ENCODE assay signal across 11 cellular contexts in the genomic region with DNA sequence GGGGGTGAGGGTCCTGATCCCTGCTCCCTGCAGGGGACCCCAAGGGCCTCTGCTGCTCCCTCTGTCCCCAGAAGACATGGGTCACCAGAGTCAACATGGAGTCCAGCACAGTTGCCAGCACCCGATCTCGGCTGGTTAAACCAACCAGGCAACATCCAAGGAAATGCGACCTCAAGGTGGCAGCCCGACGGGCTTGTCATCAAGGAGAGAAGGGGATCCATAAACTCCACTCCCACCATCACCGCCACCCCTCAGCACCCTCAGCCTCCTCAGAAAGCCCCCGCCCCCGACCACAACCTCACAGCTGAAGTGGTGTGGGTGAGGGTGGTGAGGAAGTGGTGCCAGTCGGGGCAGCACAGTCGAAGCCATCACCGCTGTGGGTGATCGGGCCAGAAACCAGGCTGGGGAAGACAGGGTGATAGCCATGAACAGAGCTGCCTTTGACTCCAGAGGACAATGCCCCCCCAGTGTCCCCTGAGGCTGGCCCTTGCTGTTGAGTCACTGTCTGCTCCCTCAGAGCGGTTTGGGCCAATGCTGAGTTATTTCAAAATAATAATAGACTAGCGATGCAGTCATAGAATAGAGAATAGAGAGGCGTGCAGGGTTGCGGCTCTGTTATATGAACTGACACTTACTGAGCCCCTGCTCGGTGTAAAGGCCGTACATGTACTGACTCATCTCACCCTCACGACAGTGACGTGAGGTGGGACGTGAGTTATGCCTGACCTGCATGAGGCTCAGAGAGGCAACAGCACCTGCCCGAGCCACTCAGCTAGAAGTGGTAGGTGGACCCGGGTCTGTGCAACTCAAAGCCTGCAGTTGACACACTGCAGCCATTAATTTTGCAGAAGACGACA.
A peak's percentile ranks its signal among the peaks of the same experiment; 100 is the strongest.
DNase-seq lines count a peak whose midpoint lies in the region; ATAC-seq, FAIRE-seq and TF ChIP-seq lines count a peak whose summit lies in the region.
"Had no signal": no experiment of that assay in that cellular context is flagged by ENCODE, and none has a peak within 500 bp of the region (broad histone marks: within the 10 kb centered on the region; RNA-seq: fewer than 3 reads in every experiment).

No MANE protein-coding gene starts in this region.

- no peak for ATAC-seq in GM21515 (IDR thresholded peaks at IDR 0.05; ENCODE audit: unreplicated experiment)

- no peak for FAIRE-seq in kidney (lab: Jason Lieb, UNC)
- FAIRE-seq: bronchial epithelial cell, GM12891 had no signal

- no peaks in the 10 kb centered on the region for H3K36me3 ChIP-seq in kidney (ENCODE audit: control insufficient read depth in 1 of 2, insufficient read depth in 2 of 2, low read length in 2 of 2)
- H3K36me3 ChIP-seq: vagina had no signal

- peaks cover 0 to 8% of the 10 kb centered on the region in 2 donors for H3K4me1 ChIP-seq in kidney (ENCODE audit: control insufficient read depth in 1 of 2, insufficient read depth in 1 of 2, low read depth in 1 of 2, low read length in 2 of 2)
- H3K4me1 ChIP-seq: vagina had no signal

- DNase-seq in GM03348 (ENCODE audit: low spot score) (peak; percentile 58), amygdala (lab: John Stamatoyannopoulos, UW) (peak in 48 of 56 donors; percentile 19 to 86 (median 58)), kidney (peak; percentile 68), ureter (ENCODE audit: low spot score) (no peak), GM13977 (ENCODE audit: low spot score) (no peak)
- DNase-seq in stimulated activated CD8-positive, alpha-beta memory T cell treated with anti-CD3 and anti-CD28 coated beads, Interleukin-15, amount 100 ng/mL, for 48 hours (ENCODE audit: low read depth in 2 of 2) = peak; percentile 16 to 22
- DNase-seq: NCI-H146 had no signal

- H3K4me3 ChIP-seq in kidney (ENCODE audit: low read length in 2 of 2) = no peak overlapping the region
- H3K4me3 ChIP-seq: vagina had no signal

- TF ChIP-seq CTCF in kidney (IDR thresholded peaks at IDR 0.05; ENCODE audit: borderline replicate concordance, extremely low read depth, insufficient read depth) (no peak), GM13977 (IDR thresholded peaks at IDR 0.05; ENCODE audit: extremely low read depth, insufficient read depth, missing control alignments) (no peak)

- peak overlapping the region; percentile 23 to 43 for H3K27ac ChIP-seq in kidney (ENCODE audit: low read depth in 2 of 2, low read length in 2 of 2)
- H3K27ac ChIP-seq: vagina had no signal

- in situ Hi-C loops in GM13977 (cut with MboI; ENCODE audit: low pct_unique_long_range_greater_than_20kb, low sequenced_read_pairs, unreplicated experiment) = no loop called here

- no peak overlapping the region for H3K9ac ChIP-seq in kidney (ENCODE audit: low read length in 2 of 2)

- intact Hi-C loops in kidney (cut with DNase I) = no loop called here

- no peaks in the 10 kb centered on the region for H3K9me3 ChIP-seq in kidney (ENCODE audit: control insufficient read depth in 1 of 2, low read length in 2 of 2)
- H3K9me3 ChIP-seq: vagina had no signal

Comparison
In these comparisons a context has a peak if more than half of its experiments do, and no peak if none do; other contexts are left out.
1. DNase-seq: peak in GM03348 (single experiment), amygdala (48 of 56), kidney (single experiment) and stimulated activated CD8-positive, alpha-beta memory T cell treated with anti-CD3 and anti-CD28 coated beads, Interleukin-15, amount 100 ng/mL, for 48 hours (2 of 2); none in ureter (single experiment) and GM13977 (single experiment).